ENCODE assay signal across 18 cellular contexts in the genomic region with DNA sequence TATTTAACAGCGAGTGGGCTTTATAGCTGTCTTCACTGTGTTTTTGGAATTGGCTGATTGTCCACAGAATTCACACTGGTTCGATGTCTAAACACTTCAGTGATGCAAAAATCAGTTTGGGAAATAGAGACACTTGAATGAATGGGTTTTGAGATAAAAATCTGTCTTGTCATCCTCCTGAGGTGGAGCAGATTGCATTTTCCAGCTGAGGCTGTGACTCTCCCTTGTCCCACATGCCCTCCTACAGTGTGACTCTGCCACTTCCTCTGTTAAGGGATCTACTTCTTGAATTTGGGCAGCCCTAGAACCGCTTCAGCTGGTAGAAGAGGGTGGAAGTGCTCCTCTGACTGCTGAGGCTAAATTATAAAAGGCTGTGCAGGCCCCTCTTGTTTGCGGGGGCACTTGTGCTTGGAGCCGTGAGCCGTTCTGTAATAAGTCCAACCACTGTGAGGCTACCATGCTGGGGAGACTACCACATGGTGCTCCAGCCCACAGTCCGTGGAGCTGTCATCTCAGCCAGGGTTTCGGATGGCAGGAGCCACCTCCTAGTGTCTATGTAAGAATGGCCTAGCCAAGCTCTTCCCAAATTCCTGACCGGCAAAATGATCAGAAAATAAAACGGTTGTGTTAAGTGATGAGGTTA.
A peak's percentile ranks its signal among the peaks of the same experiment; 100 is the strongest.
DNase-seq lines count a peak whose midpoint lies in the region; ATAC-seq and TF ChIP-seq lines count a peak whose summit lies in the region.
"Had no signal": no experiment of that assay in that cellular context is flagged by ENCODE, and none has a peak within 500 bp of the region (broad histone marks: within the 10 kb centered on the region; RNA-seq: fewer than 3 reads in every experiment).

No MANE protein-coding gene starts in this region.

- intact Hi-C loops in left colon (cut with DNase I, micrococcal nuclease): no loop called here
- intact Hi-C loops in activated CD4-positive, alpha-beta memory T cell treated with anti-CD3 and anti-CD28 coated beads for 36 hours (cut with micrococcal nuclease): no loop called here

- peak; percentile 19 for DNase-seq in GDM1 (lab: John Stamatoyannopoulos, UW)
- peak; percentile 89 for DNase-seq in NOMO-1 treated with DMSO at 0.1 percent for 48 hours (lab: John Stamatoyannopoulos, UW; ENCODE audit: unreplicated experiment)
- no peak for DNase-seq in neural crest cell (ENCODE audit: low read depth, low spot score)
- DNase-seq in left colon: no peak
- no peak for DNase-seq in activated CD4-positive, alpha-beta memory T cell treated with anti-CD3 and anti-CD28 coated beads for 36 hours
- DNase-seq in activated CD4-positive, alpha-beta T cell treated with anti-CD3 and anti-CD28 coated beads, Interleukin-2, amount 50 U/mL, for 1 hour: no peak
- DNase-seq: activated CD4-positive, CD25-positive, alpha-beta regulatory T cell; activated CD8-positive, alpha-beta memory T cell treated with anti-CD3 and anti-CD28 coated beads, Interleukin-2, amount 50 U/mL, for 4 hours; activated naive CD4-positive, alpha-beta T cell treated with anti-CD3 and anti-CD28 coated beads, Interleukin-2, amount 10 ng/mL, durations not matched to agents 7 days and 5 days; DND-41; gastrocnemius medialis; immature natural killer cell; mucosa of descending colon; NCI-H1436 treated with DMSO at 0.1 percent for 48 hours; transverse colon had no signal

- H3K4me3 Mint-ChIP-seq in brain (no peak overlapping the region), neural crest cell (no peak overlapping the region)
- no peak overlapping the region for H3K4me3 Mint-ChIP-seq in activated CD4-positive, alpha-beta memory T cell treated with anti-CD3 and anti-CD28 coated beads for 36 hours
- H3K4me3 Mint-ChIP-seq: activated naive CD4-positive, alpha-beta T cell treated with anti-CD3 and anti-CD28 coated beads, Interleukin-2, amount 10 ng/mL, durations not matched to agents 7 days and 5 days; B cell; immature natural killer cell had no signal

- peaks cover 73% of the 10 kb centered on the region for H3K4me1 Mint-ChIP-seq in brain
- peaks cover 38% of the 10 kb centered on the region for H3K4me1 Mint-ChIP-seq in neural crest cell
- H3K4me1 Mint-ChIP-seq in activated CD4-positive, alpha-beta memory T cell treated with anti-CD3 and anti-CD28 coated beads for 36 hours (ENCODE audit: low read depth): peaks cover 3% of the 10 kb centered on the region
- H3K4me1 Mint-ChIP-seq: activated naive CD4-positive, alpha-beta T cell treated with anti-CD3 and anti-CD28 coated beads, Interleukin-2, amount 10 ng/mL, durations not matched to agents 7 days and 5 days had no signal

- POLR2A ChIA-PET in activated CD4-positive, alpha-beta memory T cell treated with anti-CD3 and anti-CD28 coated beads for 36 hours (lab: Charles Lee): no interaction called here

- CTCF ChIA-PET in activated CD4-positive, alpha-beta memory T cell treated with anti-CD3 and anti-CD28 coated beads for 36 hours (lab: Charles Lee): no interaction called here

- H3K27me3 Mint-ChIP-seq in brain: no peaks in the 10 kb centered on the region
- H3K27me3 Mint-ChIP-seq in neural crest cell (ENCODE audit: low read depth): no peaks in the 10 kb centered on the region
- H3K27me3 Mint-ChIP-seq in activated CD4-positive, alpha-beta memory T cell treated with anti-CD3 and anti-CD28 coated beads for 36 hours: no peaks in the 10 kb centered on the region
- H3K27me3 Mint-ChIP-seq: B cell had no signal

- TF ChIP-seq CTCF in brain (conservative IDR thresholded peaks at IDR 0.05) (no peak), neural crest cell (conservative IDR thresholded peaks at IDR 0.05) (no peak)

- H3K27ac Mint-ChIP-seq in brain (peak overlapping the region in 3 of 5 experiments; percentile 67 to 85 (median 77)), neural crest cell (ENCODE audit: unreplicated experiment) (peak overlapping the region; percentile 73)
- no peak overlapping the region for H3K27ac Mint-ChIP-seq in activated CD4-positive, alpha-beta memory T cell treated with anti-CD3 and anti-CD28 coated beads for 36 hours
- H3K27ac Mint-ChIP-seq: activated naive CD4-positive, alpha-beta T cell treated with anti-CD3 and anti-CD28 coated beads, Interleukin-2, amount 10 ng/mL, durations not matched to agents 7 days and 5 days; B cell had no signal

- no peak for ATAC-seq in HG02973 (IDR thresholded peaks at IDR 0.05; ENCODE audit: unreplicated experiment)
- no peak for ATAC-seq in left colon
- ATAC-seq: gastrocnemius medialis, mucosa of descending colon had no signal

- H3K9me3 Mint-ChIP-seq in brain (no peaks in the 10 kb centered on the region), neural crest cell (no peaks in the 10 kb centered on the region)
- H3K9me3 Mint-ChIP-seq in activated CD4-positive, alpha-beta memory T cell treated with anti-CD3 and anti-CD28 coated beads for 36 hours: no peaks in the 10 kb centered on the region
- H3K9me3 Mint-ChIP-seq: activated naive CD4-positive, alpha-beta T cell treated with anti-CD3 and anti-CD28 coated beads, Interleukin-2, amount 10 ng/mL, durations not matched to agents 7 days and 5 days; immature natural killer cell had no signal

- H3K36me3 Mint-ChIP-seq in brain (no peaks in the 10 kb centered on the region), neural crest cell (ENCODE audit: low read depth) (no peaks in the 10 kb centered on the region)
- no peaks in the 10 kb centered on the region for H3K36me3 Mint-ChIP-seq in activated CD4-positive, alpha-beta memory T cell treated with anti-CD3 and anti-CD28 coated beads for 36 hours
- H3K36me3 Mint-ChIP-seq: activated naive CD4-positive, alpha-beta T cell treated with anti-CD3 and anti-CD28 coated beads, Interleukin-2, amount 10 ng/mL, durations not matched to agents 7 days and 5 days; immature natural killer cell had no signal

Comparison
In these comparisons a context has a peak if more than half of its experiments do, and no peak if none do; other contexts are left out.
1. DNase-seq: peak in GDM1 (single experiment) and NOMO-1 treated with DMSO at 0.1 percent for 48 hours (single experiment); none in neural crest cell (single experiment), left colon (0 of 2), activated CD4-positive, alpha-beta memory T cell treated with anti-CD3 and anti-CD28 coated beads for 36 hours (single experiment) and activated CD4-positive, alpha-beta T cell treated with anti-CD3 and anti-CD28 coated beads, Interleukin-2, amount 50 U/mL, for 1 hour (single experiment).